Comparison of ENCODE assay signal across 1 cellular context in genomic region chr12:116454950-116455447, GRCh38.
TF ChIP-seq lines count a peak whose summit lies in the region.

No MANE protein-coding gene starts in this region.

TF ChIP-seq in H1, 55 proteins besides CTCF, POLR2A, EP300 and RAD21 (continued from another document):
- TF ChIP-seq USF2 (IDR thresholded peaks at IDR 0.05; ENCODE audit: low read length) (no peak), SP4 (IDR thresholded peaks at IDR 0.05; ENCODE audit: low read length) (no peak), TBP (IDR thresholded peaks at IDR 0.05; ENCODE audit: low read depth, low read length) (no peak), CBX8 (IDR thresholded peaks at IDR 0.05; ENCODE audit: borderline replicate concordance, low read depth, low read length) (no peak), NRF1 (IDR thresholded peaks at IDR 0.05; ENCODE audit: low read depth, low read length) (no peak), CHD7 (IDR thresholded peaks at IDR 0.05; ENCODE audit: insufficient replicate concordance, low read length) (no peak), POLR2AphosphoS5 (IDR thresholded peaks at IDR 0.05; ENCODE audit: low read depth, low read length) (no peak), POU5F1 (IDR thresholded peaks at IDR 0.05; ENCODE audit: low read depth, low read length) (no peak), TAF7 (optimal IDR thresholded peaks at IDR 0.05; ENCODE audit: borderline replicate concordance, low read depth, low read length) (no peak), JUN (IDR thresholded peaks at IDR 0.05; ENCODE audit: low read depth, low read length) (no peak), JUND (IDR thresholded peaks at IDR 0.05; ENCODE audit: low read length) (no peak), CTBP2 (IDR thresholded peaks at IDR 0.05; ENCODE audit: borderline replicate concordance, insufficient read depth, insufficient read length, low read length) (no peak), RNF2 (IDR thresholded peaks at IDR 0.05; ENCODE audit: borderline replicate concordance, low read depth, low read length, missing control alignments, poor library complexity, severe bottlenecking) (no peak), GTF2F1 (IDR thresholded peaks at IDR 0.05; ENCODE audit: borderline replicate concordance, low read depth, low read length) (no peak), MAFK (IDR thresholded peaks at IDR 0.05; ENCODE audit: low read depth, low read length) (no peak)
